1 cellular context compared by ENCODE assay signal in the genomic region with DNA sequence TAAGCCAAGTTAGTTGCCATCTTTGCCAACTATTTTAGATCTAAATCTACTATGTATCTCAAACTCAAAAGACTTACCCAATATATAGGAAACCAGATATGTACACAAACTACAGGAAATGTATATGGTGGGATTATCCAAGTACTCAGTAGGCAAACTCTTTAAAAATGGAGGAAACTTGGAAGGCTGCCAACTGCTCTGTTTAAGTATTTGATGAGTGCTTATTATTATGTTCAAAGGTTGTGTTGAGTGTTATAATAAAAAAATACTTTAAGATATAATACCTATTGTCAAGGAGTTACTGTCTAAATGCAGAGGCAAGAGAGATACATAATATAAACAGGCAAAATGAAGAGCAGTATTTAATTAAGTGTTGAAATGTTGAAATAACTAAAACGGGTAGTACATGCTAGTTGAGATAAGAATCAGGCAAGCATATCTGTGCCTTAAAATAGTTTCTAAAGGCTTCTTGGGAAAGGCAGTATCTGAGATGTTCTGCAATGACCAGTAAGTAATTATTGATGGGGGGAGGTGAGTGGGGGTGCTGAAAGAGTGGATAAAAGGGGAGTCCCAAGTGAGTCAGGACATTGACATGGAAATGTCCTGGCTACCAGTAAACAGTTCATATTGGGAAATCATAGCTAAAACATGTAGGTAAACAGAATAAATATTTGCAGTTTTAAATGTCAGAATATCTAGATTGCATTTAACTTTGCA.
TF ChIP-seq lines count a peak whose summit lies in the region.

No MANE protein-coding gene starts in this region.

TF ChIP-seq in IMR-90, 13 proteins besides CTCF, POLR2A, EP300 and RAD21:
- TF ChIP-seq BHLHE40 (IDR thresholded peaks at IDR 0.05; ENCODE audit: low read depth, low read length) (no peak), CEBPB (IDR thresholded peaks at IDR 0.05; ENCODE audit: low read depth, low read length) (peak; percentile 57; the same call in 1 of the 2 replicates), MAZ (IDR thresholded peaks at IDR 0.05; ENCODE audit: borderline replicate concordance, low read depth, low read length) (0 out of 2 replicates have a peak, but pooled peaks have one; percentile 21)
TF ChIP-seq in IMR-90: peak in this region for 2.
